ENCODE assay signal across 8 cellular contexts in genomic region chr3:120597445-120598049, GRCh38. TPM values are rescaled to one million over a fixed set of nuclear protein-coding genes. Genes with fewer than 3 reads are reported as not detected.
DNase-seq lines count a peak whose midpoint lies in the region; ATAC-seq and TF ChIP-seq lines count a peak whose summit lies in the region.

No MANE protein-coding gene starts in this region.

- peaks cover 9% of the 10 kb centered on the region for H3K4me1 Mint-ChIP-seq in activated T-helper 2 cell treated with anti-CD3 and anti-CD28 coated beads, Interferon-gamma antibody, Interleukin-2, Interleukin-4, amounts not matched to agents 10 μg/mL and 5 μg/mL and 100 μg/mL, durations not matched to agents 14 hours and 24 hours and 36 hours (ENCODE audit: low read depth)

- peak; percentile 10 for DNase-seq in NCI-H146 (lab: John Stamatoyannopoulos, UW)
- no peak for DNase-seq in NCI-H146 treated with DMSO at 0.1 percent for 48 hours (lab: John Stamatoyannopoulos, UW; ENCODE audit: unreplicated experiment)
- DNase-seq in activated T-helper 2 cell treated with anti-CD3 and anti-CD28 coated beads, Interferon-gamma antibody, Interleukin-2, Interleukin-4, amounts not matched to agents 10 μg/mL and 5 μg/mL and 100 μg/mL, durations not matched to agents 14 hours and 24 hours and 36 hours (ENCODE audit: low spot score) = no peak
- no peak for DNase-seq in ACHN
- no peak for DNase-seq in COR-L47 (lab: John Stamatoyannopoulos, UW)
- no peak for DNase-seq in COLO668 (lab: John Stamatoyannopoulos, UW; ENCODE audit: unreplicated experiment)

- no peak overlapping the region for H3K9ac ChIP-seq in neural cell (ENCODE audit: low read length)

- TF ChIP-seq EP300 in neural cell (conservative IDR thresholded peaks at IDR 0.05; ENCODE audit: poor library complexity, severe bottlenecking) = no peak

- H4K20me1 ChIP-seq in neural cell (ENCODE audit: insufficient read depth) = no peaks in the 10 kb centered on the region

- H3K4me2 ChIP-seq in neural cell (ENCODE audit: low read length) = peak overlapping the region; percentile 66

- H3K4me3 ChIP-seq in neural cell (ENCODE audit: low read length) = peak overlapping the region; percentile 60

- no peaks in the 10 kb centered on the region for H3K27me3 ChIP-seq in neural cell (ENCODE audit: insufficient read depth, low read depth, low read length)

- H3K9me3 ChIP-seq in neural cell (ENCODE audit: low read length) = no peaks in the 10 kb centered on the region

- H3K36me3 ChIP-seq in neural cell (ENCODE audit: insufficient read depth, low read length) = no peaks in the 10 kb centered on the region

- H3K79me2 ChIP-seq in neural cell (replicated peaks; ENCODE audit: insufficient read depth, low read length) = peaks cover 12% of the 10 kb centered on the region

- no peaks in the 10 kb centered on the region for H3F3A ChIP-seq in neural cell (ENCODE audit: insufficient read depth, low read length, poor library complexity, severe bottlenecking)

- in situ Hi-C loops in ACHN (cut with HindIII; ENCODE audit: low pct_ligation_motif_present, low pct_unique_long_range_greater_than_20kb, low sequenced_read_pairs) = no loop called here

- peaks cover 16% of the 10 kb centered on the region for H3K36me3 Mint-ChIP-seq in activated T-helper 2 cell treated with anti-CD3 and anti-CD28 coated beads, Interferon-gamma antibody, Interleukin-2, Interleukin-4, amounts not matched to agents 10 μg/mL and 5 μg/mL and 100 μg/mL, durations not matched to agents 14 hours and 24 hours and 36 hours (ENCODE audit: low read depth)

- H3K27me3 Mint-ChIP-seq in activated T-helper 2 cell treated with anti-CD3 and anti-CD28 coated beads, Interferon-gamma antibody, Interleukin-2, Interleukin-4, amounts not matched to agents 10 μg/mL and 5 μg/mL and 100 μg/mL, durations not matched to agents 14 hours and 24 hours and 36 hours (ENCODE audit: low read depth) = peaks cover 6% of the 10 kb centered on the region

- no peaks in the 10 kb centered on the region for H3K9me2 ChIP-seq in neural cell (ENCODE audit: insufficient read depth, low read length)

- H2AFZ ChIP-seq in neural cell (ENCODE audit: low read depth, low read length) = no peak overlapping the region

- intact Hi-C loops in activated T-helper 2 cell treated with anti-CD3 and anti-CD28 coated beads, Interferon-gamma antibody, Interleukin-2, Interleukin-4, amounts not matched to agents 10 μg/mL and 5 μg/mL and 100 μg/mL, durations not matched to agents 14 hours and 24 hours and 36 hours (cut with micrococcal nuclease) = loop anchor here (2.0 to 10.0 kb wide), 3 partner anchors 39 to 503 kb away; partner anchors contain the start of gene GSK3B

- H3K9me3 Mint-ChIP-seq in activated T-helper 2 cell treated with anti-CD3 and anti-CD28 coated beads, Interferon-gamma antibody, Interleukin-2, Interleukin-4, amounts not matched to agents 10 μg/mL and 5 μg/mL and 100 μg/mL, durations not matched to agents 14 hours and 24 hours and 36 hours = no peaks in the 10 kb centered on the region

- H3K4me3 Mint-ChIP-seq in activated T-helper 2 cell treated with anti-CD3 and anti-CD28 coated beads, Interferon-gamma antibody, Interleukin-2, Interleukin-4, amounts not matched to agents 10 μg/mL and 5 μg/mL and 100 μg/mL, durations not matched to agents 14 hours and 24 hours and 36 hours (ENCODE audit: low read depth) = peak overlapping the region; percentile 83

- no peak overlapping the region for H3K27ac Mint-ChIP-seq in activated T-helper 2 cell treated with anti-CD3 and anti-CD28 coated beads, Interferon-gamma antibody, Interleukin-2, Interleukin-4, amounts not matched to agents 10 μg/mL and 5 μg/mL and 100 μg/mL, durations not matched to agents 14 hours and 24 hours and 36 hours

- no peak overlapping the region for H3K27ac ChIP-seq in neural cell (ENCODE audit: low read length)

- no peak for TF ChIP-seq RAD21 in neural cell (conservative IDR thresholded peaks at IDR 0.05)

- ATAC-seq in HG02884 (IDR thresholded peaks at IDR 0.05; ENCODE audit: unreplicated experiment) = peak; percentile 42

- no peak for TF ChIP-seq CTCF in neural cell (IDR thresholded peaks at IDR 0.05; ENCODE audit: poor library complexity, severe bottlenecking)

TF ChIP-seq in neural cell, 6 proteins besides CTCF, POLR2A, EP300 and RAD21:
- TF ChIP-seq POLR2AphosphoS5 (IDR thresholded peaks at IDR 0.05) (no peak), TAF1 (IDR thresholded peaks at IDR 0.05; ENCODE audit: low read depth) (no peak), REST (IDR thresholded peaks at IDR 0.05; ENCODE audit: borderline replicate concordance) (no peak), SMC3 (conservative IDR thresholded peaks at IDR 0.05; ENCODE audit: poor library complexity) (no peak), EZH2 (IDR thresholded peaks at IDR 0.05; ENCODE audit: borderline replicate concordance, insufficient read depth, low read length, poor library complexity, severe bottlenecking) (no peak), MXI1 (conservative IDR thresholded peaks at IDR 0.05; ENCODE audit: poor library complexity, severe bottlenecking) (no peak)
TF ChIP-seq in neural cell: peak in this region for 0.

RNA-seq across cellular contexts. Expression of gene NDUFB4, which starts 1.4 kb away (rescaled TPM):
- 142 and 154 TPM in 2 replicates for total RNA-seq in activated T-helper 2 cell treated with anti-CD3 and anti-CD28 coated beads, Interferon-gamma antibody, Interleukin-2, Interleukin-4, amounts not matched to agents 10 μg/mL and 5 μg/mL and 100 μg/mL, durations not matched to agents 14 hours and 24 hours and 36 hours
- 154 and 170 TPM in 2 replicates for polyA plus RNA-seq in neural cell
- 43.3 and 53.9 TPM in 2 replicates for polyA minus RNA-seq in neural cell
